15 cellular contexts compared by ENCODE assay signal in genomic region chr19:39347332-39348227, GRCh38. TPM values are rescaled to one million over a fixed set of nuclear protein-coding genes. Genes with fewer than 3 reads are reported as not detected.
DNase-seq lines count a peak whose midpoint lies in the region; ATAC-seq and TF ChIP-seq lines count a peak whose summit lies in the region.
"Had no signal": no experiment of that assay in that cellular context is flagged by ENCODE, and none has a peak within 500 bp of the region (broad histone marks: within the 10 kb centered on the region; RNA-seq: fewer than 3 reads in every experiment).

No MANE protein-coding gene starts in this region.

- no CpG with 5 or more reads among the region's 4 CpGs for WGBS in IMR-90 (ENCODE audit: extremely low coverage in 2 of 2, insufficient read length in 1 of 2), 2 experiments
- 88% methylated on average over 4 of the region's 4 CpGs for WGBS in hepatocyte (ENCODE audit: low lambda C conversion rate, missing lambda C conversion rate)

- no peak overlapping the region for H2BK15ac ChIP-seq in IMR-90 (ENCODE audit: low read depth, low read length)

- TF ChIP-seq POLR2A in IMR-90 (IDR thresholded peaks at IDR 0.05; ENCODE audit: low read depth, low read length): peak; percentile 16; the same call in 1 of the 2 replicates

- H3K9ac ChIP-seq in IMR-90 (ENCODE audit: low read depth, low read length): no peak overlapping the region
- H3K9ac ChIP-seq: parathyroid adenoma had no signal

- no peak overlapping the region for H4K91ac ChIP-seq in IMR-90 (ENCODE audit: insufficient read depth, low read depth, low read length)

- no peak overlapping the region for H3K27ac ChIP-seq in CD4-positive, alpha-beta memory T cell (ENCODE audit: low read depth, low read length)
- H3K27ac ChIP-seq in IMR-90 (ENCODE audit: insufficient read depth, low read length): peak overlapping the region; percentile 11; the same call in 1 of the 2 replicates
- H3K27ac ChIP-seq in hepatocyte: no peak overlapping the region
- H3K27ac ChIP-seq: parathyroid adenoma had no signal

- H2BK5ac ChIP-seq in IMR-90 (ENCODE audit: low read depth, low read length, poor library complexity, severe bottlenecking): peak overlapping the region; percentile 67

- intact Hi-C loops in CD4-positive, alpha-beta memory T cell (cut with micrococcal nuclease): no loop called here
- intact Hi-C loops in IMR-90 (cut with micrococcal nuclease): no loop called here

- H3K4me1 Mint-ChIP-seq in CD4-positive, alpha-beta memory T cell: peaks cover 39 to 70% (median 58%) of the 10 kb centered on the region in 4 donors
- H3K4me1 Mint-ChIP-seq in central memory CD8-positive, alpha-beta T cell: peaks cover 50% of the 10 kb centered on the region

- peaks cover 62% of the 10 kb centered on the region for H4K20me1 ChIP-seq in IMR-90 (ENCODE audit: insufficient read depth, low read length)
- H4K20me1 ChIP-seq in hepatocyte (ENCODE audit: insufficient read depth, poor library complexity, severe bottlenecking): peaks cover 48% of the 10 kb centered on the region

- no peak for TF ChIP-seq CTCF in IMR-90 (conservative IDR thresholded peaks at IDR 0.05; ENCODE audit: low read depth, low read length)
- TF ChIP-seq CTCF in omental fat pad (IDR thresholded peaks at IDR 0.05): no peak
- TF ChIP-seq CTCF in hepatocyte (IDR thresholded peaks at IDR 0.05; ENCODE audit: poor library complexity): no peak

- no peaks in the 10 kb centered on the region for H3K27me3 Mint-ChIP-seq in CD4-positive, alpha-beta memory T cell
- H3K27me3 Mint-ChIP-seq in central memory CD8-positive, alpha-beta T cell: no peaks in the 10 kb centered on the region

- no peak overlapping the region for H3K18ac ChIP-seq in IMR-90 (ENCODE audit: low read depth, low read length)

- dilution Hi-C loops in IMR-90 (cut with HindIII; ENCODE audit: low sequenced_read_pairs, unreplicated experiment): no loop called here

- no peak overlapping the region for H3K4me3 Mint-ChIP-seq in CD4-positive, alpha-beta memory T cell
- H3K4me3 Mint-ChIP-seq in central memory CD8-positive, alpha-beta T cell: no peak overlapping the region

- 0 out of 2 replicates have a peak overlapping the region, but pooled peaks have one; percentile 1 for H3K23ac ChIP-seq in IMR-90 (ENCODE audit: low read depth, low read length)

- peaks cover 17% of the 10 kb centered on the region for H3K9me1 ChIP-seq in IMR-90 (ENCODE audit: insufficient read depth, low read length)

- H3K27me3 ChIP-seq in CD4-positive, alpha-beta memory T cell (ENCODE audit: insufficient read depth, low read length): no peaks in the 10 kb centered on the region
- H3K27me3 ChIP-seq in IMR-90 (ENCODE audit: control insufficient read depth, insufficient read depth, low read length) (no peaks in the 10 kb centered on the region), MG63 (no peaks in the 10 kb centered on the region), hepatocyte (no peaks in the 10 kb centered on the region)
- H3K27me3 ChIP-seq: breast epithelium had no signal

- no peak overlapping the region for H2BK120ac ChIP-seq in IMR-90 (ENCODE audit: low read depth, low read length)

- H3K36me3 ChIP-seq in CD4-positive, alpha-beta memory T cell (ENCODE audit: insufficient read depth, low read length): peaks cover 13% of the 10 kb centered on the region
- peaks cover 26% of the 10 kb centered on the region for H3K36me3 ChIP-seq in IMR-90 (ENCODE audit: control insufficient read depth, insufficient read depth, low read length)
- peaks cover 82% of the 10 kb centered on the region for H3K36me3 ChIP-seq in MG63
- no peaks in the 10 kb centered on the region for H3K36me3 ChIP-seq in hepatocyte (replicated peaks; ENCODE audit: insufficient read depth, low read depth)
- H3K36me3 ChIP-seq: breast epithelium had no signal

- no peak overlapping the region for H3K4me3 ChIP-seq in CD4-positive, alpha-beta memory T cell (ENCODE audit: low read length in 2 of 2)
- no peak overlapping the region for H3K4me3 ChIP-seq in IMR-90 (ENCODE audit: insufficient read depth, low read depth, low read length)
- H3K4me3 ChIP-seq in MG63: no peak overlapping the region
- H3K4me3 ChIP-seq in hepatocyte: no peak overlapping the region
- H3K4me3 ChIP-seq: breast epithelium had no signal

- peaks cover 79% of the 10 kb centered on the region for H3K79me2 ChIP-seq in hepatocyte

- peaks cover 20 to 59% of the 10 kb centered on the region in 2 donors for H3K36me3 Mint-ChIP-seq in CD4-positive, alpha-beta memory T cell
- H3K36me3 Mint-ChIP-seq in central memory CD8-positive, alpha-beta T cell (ENCODE audit: insufficient read depth): peaks cover 28% of the 10 kb centered on the region

- H3K56ac ChIP-seq in IMR-90 (ENCODE audit: extremely low read depth, insufficient read depth, low read length): no peak overlapping the region

- no peak for DNase-seq in CD4-positive, alpha-beta memory T cell
- peak; percentile 53 for DNase-seq in IMR-90
- no peak for DNase-seq in central memory CD8-positive, alpha-beta T cell (ENCODE audit: low spot score in 2 of 2)
- DNase-seq in omental fat pad (ENCODE audit: low spot score): no peak
- no peak for DNase-seq in MG63
- DNase-seq in hepatocyte (ENCODE audit: low spot score): no peak
- no peak for DNase-seq in NCI-H2227 (lab: John Stamatoyannopoulos, UW; ENCODE audit: unreplicated experiment)
- DNase-seq: activated CD4-positive, CD25-positive, alpha-beta regulatory T cell treated with anti-CD3 and anti-CD28 coated beads, Interleukin-2, amount 50 U/mL, for 72 hours; Calu3; foreskin melanocyte; NCI-H226; trophoblast cell had no signal

- TF ChIP-seq RAD21 in IMR-90 (IDR thresholded peaks at IDR 0.05; ENCODE audit: low read length): no peak

- in situ Hi-C loops in IMR-90 (cut with MboI; ENCODE audit: low sequenced_read_pairs): no loop called here

- H3K4me1 ChIP-seq in CD4-positive, alpha-beta memory T cell (ENCODE audit: insufficient read depth, low read length): peaks cover 48% of the 10 kb centered on the region
- H3K4me1 ChIP-seq in IMR-90 (ENCODE audit: control insufficient read depth, insufficient read depth, low read length) (peaks cover 17% of the 10 kb centered on the region), hepatocyte (ENCODE audit: insufficient read depth) (peaks cover 7% of the 10 kb centered on the region)
- H3K4me1 ChIP-seq: parathyroid adenoma had no signal

- no peak overlapping the region for H2AK5ac ChIP-seq in IMR-90 (ENCODE audit: low read depth, low read length)

- ATAC-seq in IMR-90 (ENCODE audit: low read depth): peak; percentile 57
- no peak for ATAC-seq in central memory CD8-positive, alpha-beta T cell (replicated peaks; ENCODE audit: extremely low read depth, poor library complexity, severe bottlenecking)
- peak; percentile 22 for ATAC-seq in omental fat pad (ENCODE audit: low FRiP score)
- ATAC-seq: left lobe of liver had no signal

- peak overlapping the region in 6 of 7 donors; percentile 33 to 62 (median 46) for H3K27ac Mint-ChIP-seq in CD4-positive, alpha-beta memory T cell
- peak overlapping the region; percentile 30 for H3K27ac Mint-ChIP-seq in central memory CD8-positive, alpha-beta T cell (ENCODE audit: low read depth)

- no peak overlapping the region for H2BK20ac ChIP-seq in IMR-90 (ENCODE audit: low read depth, low read length)

- H3K14ac ChIP-seq in IMR-90 (replicated peaks; ENCODE audit: low read depth, low read length): no peak overlapping the region

- H2AFZ ChIP-seq in IMR-90 (replicated peaks; ENCODE audit: low read length, poor library complexity) (no peak overlapping the region), hepatocyte (no peak overlapping the region)
- H2AFZ ChIP-seq: parathyroid adenoma had no signal

- H2AK9ac ChIP-seq in IMR-90 (replicated peaks; ENCODE audit: low read depth, low read length, poor library complexity): no peak overlapping the region

- no TSS peak for BruUV-seq in IMR-90 (replicated peaks; lab: Mats Ljungman, UMichigan)

- peaks cover 45 to 92% of the 10 kb centered on the region in 2 experiments for H3K79me1 ChIP-seq in IMR-90 (ENCODE audit: low read depth in 1 of 2, low read length in 2 of 2)

- no peak overlapping the region for H4K5ac ChIP-seq in IMR-90 (ENCODE audit: low read depth, low read length)

- no peaks in the 10 kb centered on the region for H3K9me3 Mint-ChIP-seq in CD4-positive, alpha-beta memory T cell
- no peaks in the 10 kb centered on the region for H3K9me3 Mint-ChIP-seq in central memory CD8-positive, alpha-beta T cell

- H3K9me2 ChIP-seq in hepatocyte (replicated peaks; ENCODE audit: insufficient read depth): no peaks in the 10 kb centered on the region

- no peaks in the 10 kb centered on the region for H3K9me3 ChIP-seq in CD4-positive, alpha-beta memory T cell (ENCODE audit: control insufficient read depth in 1 of 2, low read length in 2 of 2)
- H3K9me3 ChIP-seq in IMR-90 (ENCODE audit: control insufficient read depth, insufficient read depth, low read length) (no peaks in the 10 kb centered on the region), MG63 (no peaks in the 10 kb centered on the region), hepatocyte (ENCODE audit: low read depth) (no peaks in the 10 kb centered on the region)
- H3K9me3 ChIP-seq: breast epithelium had no signal

- peak overlapping the region; percentile 61; the same call in 1 of the 2 replicates for H3K4me2 ChIP-seq in IMR-90 (ENCODE audit: low read depth, low read length)
- no peak overlapping the region for H3K4me2 ChIP-seq in hepatocyte

- POLR2A ChIA-PET in CD4-positive, alpha-beta memory T cell (lab: Charles Lee; ENCODE audit: partially characterized antibody): interaction anchor here (0.7 kb wide), 1 partner anchor 69 kb away, joined by 3 read pairs; no protein-coding TSS in a partner anchor
- POLR2A ChIA-PET in IMR-90 (lab: Charles Lee; ENCODE audit: unreplicated experiment): no interaction called here

- H3K4ac ChIP-seq in IMR-90 (ENCODE audit: low read depth, low read length): no peak overlapping the region

- no peak overlapping the region for H4K8ac ChIP-seq in IMR-90 (ENCODE audit: low read depth in 2 of 2, low read length in 2 of 2)

- CTCF ChIA-PET in CD4-positive, alpha-beta memory T cell (lab: Charles Lee; ENCODE audit: partially characterized antibody): interaction anchor here (0.7 to 1.2 kb wide), 2 partner anchors 64 to 204 kb away, joined by 3 to 4 read pairs; no protein-coding TSS in a partner anchor
- CTCF ChIA-PET in IMR-90 (lab: Yijun Ruan, JAX): no interaction called here

RNA-seq across cellular contexts. Expression of gene SAMD4B, which starts 5.4 kb away (rescaled TPM):
- total RNA-seq in CD4-positive, alpha-beta memory T cell: 10 to 100 TPM; 65.0 to 79.6 TPM
- polyA plus RNA-seq in CD4-positive, alpha-beta memory T cell: 10 to 100 TPM in 1 of 2 donors, 1 to 10 TPM in 1; 7.3 to 20.2 TPM
- total RNA-seq in IMR-90 (2012; rRNA removed) (18.3 and 19.2 TPM in 2 replicates), omental fat pad (10 to 100 TPM; 55.9 to 87.7 (median 73.2) TPM), hepatocyte (39.2 and 54.8 TPM in 2 replicates)
- polyA plus RNA-seq in IMR-90 (2012; rRNA removed) (97.2 and 119 TPM in 2 replicates), hepatocyte (61.0 and 66.5 TPM in 2 replicates)
- polyA plus RNA-seq in IMR-90 (2012; cell fraction: cytosol; rRNA removed): 55.1 and 108 TPM in 2 replicates
- 123 and 257 TPM in 2 replicates for polyA plus RNA-seq in IMR-90 (2012; cell fraction: nucleus; rRNA removed; ENCODE audit: low replicate concordance)
- total RNA-seq in MG63 (2014; rRNA removed; shearing (Covaris generic); ENCODE audit: low replicate concordance): 27.5 and 37.0 TPM in 2 replicates

RNA-seq across cellular contexts. Expression of gene GMFG, which starts 11.7 kb away (rescaled TPM):
- 100 to 1,000 TPM; 384 to 389 TPM for total RNA-seq in CD4-positive, alpha-beta memory T cell
- polyA plus RNA-seq in CD4-positive, alpha-beta memory T cell: 1,000 to 10,000 TPM; 1,040 to 1,509 TPM
- total RNA-seq in IMR-90 (2012; rRNA removed) (0.28 TPM in 1 of 2 replicates, not detected in the other), omental fat pad (100 to 1,000 TPM in 1 of 4 donors, 10 to 100 TPM in 3; 31.8 to 126 (median 55.5) TPM), hepatocyte (0.32 TPM in 1 of 2 replicates, not detected in the other)
- polyA plus RNA-seq in IMR-90 (2012; rRNA removed) (0.33 and 0.55 TPM in 2 replicates), hepatocyte (0.86 and 2.9 TPM in 2 replicates)
- 0.48 TPM in 1 of 2 replicates, not detected in the other for polyA plus RNA-seq in IMR-90 (2012; cell fraction: cytosol; rRNA removed)
- 0.10 TPM in 1 of 2 replicates, not detected in the other for polyA plus RNA-seq in IMR-90 (2012; cell fraction: nucleus; rRNA removed; ENCODE audit: low replicate concordance)
- total RNA-seq in MG63 (2014; rRNA removed; shearing (Covaris generic); ENCODE audit: low replicate concordance): not detected in 2 replicates
- total RNA-seq: Calu3 had no signal

RNA-seq across cellular contexts. Expression of gene LRFN1, which starts 26.9 kb away (rescaled TPM):
- total RNA-seq in CD4-positive, alpha-beta memory T cell: 1 to 10 TPM; 8.4 to 8.5 TPM
- 1 to 10 TPM; 2.0 to 4.5 TPM for polyA plus RNA-seq in CD4-positive, alpha-beta memory T cell
- total RNA-seq in IMR-90 (2012; rRNA removed) (under 0.01 TPM in 2 replicates), omental fat pad (1 to 10 TPM in 2 of 4 donors, under 1 TPM in 2; 0.63 to 1.4 (median 1.0) TPM), hepatocyte (1.1 and 2.4 TPM in 2 replicates)
- polyA plus RNA-seq in IMR-90 (2012; rRNA removed) (0.47 and 0.48 TPM in 2 replicates), hepatocyte (5.6 and 6.1 TPM in 2 replicates)
- polyA plus RNA-seq in IMR-90 (2012; cell fraction: cytosol; rRNA removed): 0.32 and 1.2 TPM in 2 replicates
- 0.32 and 0.70 TPM in 2 replicates for polyA plus RNA-seq in IMR-90 (2012; cell fraction: nucleus; rRNA removed; ENCODE audit: low replicate concordance)
- total RNA-seq in MG63 (2014; rRNA removed; shearing (Covaris generic); ENCODE audit: low replicate concordance): 0.07 and 0.23 TPM in 2 replicates

RNA-seq across cellular contexts. Expression of gene PAF1, which starts 43.3 kb away (rescaled TPM):
- total RNA-seq in CD4-positive, alpha-beta memory T cell: 10 to 100 TPM; 49.2 to 53.8 TPM
- 10 to 100 TPM; 21.5 to 46.7 TPM for polyA plus RNA-seq in CD4-positive, alpha-beta memory T cell
- 45.7 and 57.8 TPM in 2 replicates for total RNA-seq in IMR-90 (2012; rRNA removed)
- 54.3 and 61.6 TPM in 2 replicates for polyA plus RNA-seq in IMR-90 (2012; rRNA removed)
- 35.9 and 45.6 TPM in 2 replicates for polyA plus RNA-seq in IMR-90 (2012; cell fraction: cytosol; rRNA removed)
- 63.6 and 92.7 TPM in 2 replicates for polyA plus RNA-seq in IMR-90 (2012; cell fraction: nucleus; rRNA removed; ENCODE audit: low replicate concordance)
- total RNA-seq in omental fat pad: 10 to 100 TPM; 29.2 to 60.3 (median 53.3) TPM
- total RNA-seq in MG63 (2014; rRNA removed; shearing (Covaris generic); ENCODE audit: low replicate concordance): 62.0 and 62.4 TPM in 2 replicates
- 30.4 and 42.5 TPM in 2 replicates for total RNA-seq in hepatocyte
- polyA plus RNA-seq in hepatocyte: 53.5 and 54.4 TPM in 2 replicates

RNA-seq across cellular contexts. Expression of gene MED29, which starts 43.6 kb away (rescaled TPM):
- total RNA-seq in CD4-positive, alpha-beta memory T cell: 10 to 100 TPM; 43.1 to 51.3 TPM
- polyA plus RNA-seq in CD4-positive, alpha-beta memory T cell: 10 to 100 TPM; 50.6 to 59.8 TPM
- 15.6 and 17.6 TPM in 2 replicates for total RNA-seq in IMR-90 (2012; rRNA removed)
- 26.9 and 28.8 TPM in 2 replicates for polyA plus RNA-seq in IMR-90 (2012; rRNA removed)
- polyA plus RNA-seq in IMR-90 (2012; cell fraction: cytosol; rRNA removed): 19.6 and 29.3 TPM in 2 replicates
- 18.4 and 19.1 TPM in 2 replicates for polyA plus RNA-seq in IMR-90 (2012; cell fraction: nucleus; rRNA removed; ENCODE audit: low replicate concordance)
- total RNA-seq in omental fat pad: 10 to 100 TPM; 24.5 to 41.3 (median 32.5) TPM
- total RNA-seq in MG63 (2014; rRNA removed; shearing (Covaris generic); ENCODE audit: low replicate concordance): 18.1 and 26.5 TPM in 2 replicates
- 18.9 and 21.4 TPM in 2 replicates for total RNA-seq in hepatocyte
- polyA plus RNA-seq in hepatocyte: 27.9 and 38.6 TPM in 2 replicates

Comparison
In these comparisons a context has a peak if more than half of its experiments do, and no peak if none do; other contexts are left out.
1. RNA of gene GMFG, which starts 11.7 kb away (total RNA-seq): 384 to 389 TPM in CD4-positive, alpha-beta memory T cell and 31.8 to 126 TPM in omental fat pad; 0.28 TPM in IMR-90, 0.32 TPM in hepatocyte and not detected in MG63; every median in the first group is over 10 times any median in the second.